Comparison of ENCODE assay signal across 1 cellular context in the genomic region with DNA sequence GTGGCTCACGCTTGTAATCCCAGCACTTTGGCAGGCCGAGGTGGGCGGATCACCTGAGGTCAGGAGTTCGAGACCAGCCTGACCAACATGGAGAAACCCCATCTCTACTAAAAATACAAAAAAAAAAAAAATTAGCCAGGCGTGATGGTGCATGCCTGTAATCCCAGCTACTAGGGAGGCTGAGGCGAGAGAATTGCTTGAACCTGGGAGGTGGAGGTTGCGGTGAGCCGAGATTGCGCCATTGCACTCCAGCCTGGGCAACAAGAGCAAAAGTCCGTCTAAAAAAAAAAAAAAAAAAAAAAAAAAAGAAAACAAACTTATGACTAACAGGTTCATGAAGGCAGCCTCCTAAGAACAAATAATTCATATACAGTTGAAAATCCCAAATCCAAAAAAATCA.
TF ChIP-seq lines count a peak whose summit lies in the region.

No MANE protein-coding gene starts in this region.

TF ChIP-seq in HepG2, 621 proteins besides CTCF, POLR2A, EP300 and RAD21 (continued from another document):
- TF ChIP-seq, protein P1, sequence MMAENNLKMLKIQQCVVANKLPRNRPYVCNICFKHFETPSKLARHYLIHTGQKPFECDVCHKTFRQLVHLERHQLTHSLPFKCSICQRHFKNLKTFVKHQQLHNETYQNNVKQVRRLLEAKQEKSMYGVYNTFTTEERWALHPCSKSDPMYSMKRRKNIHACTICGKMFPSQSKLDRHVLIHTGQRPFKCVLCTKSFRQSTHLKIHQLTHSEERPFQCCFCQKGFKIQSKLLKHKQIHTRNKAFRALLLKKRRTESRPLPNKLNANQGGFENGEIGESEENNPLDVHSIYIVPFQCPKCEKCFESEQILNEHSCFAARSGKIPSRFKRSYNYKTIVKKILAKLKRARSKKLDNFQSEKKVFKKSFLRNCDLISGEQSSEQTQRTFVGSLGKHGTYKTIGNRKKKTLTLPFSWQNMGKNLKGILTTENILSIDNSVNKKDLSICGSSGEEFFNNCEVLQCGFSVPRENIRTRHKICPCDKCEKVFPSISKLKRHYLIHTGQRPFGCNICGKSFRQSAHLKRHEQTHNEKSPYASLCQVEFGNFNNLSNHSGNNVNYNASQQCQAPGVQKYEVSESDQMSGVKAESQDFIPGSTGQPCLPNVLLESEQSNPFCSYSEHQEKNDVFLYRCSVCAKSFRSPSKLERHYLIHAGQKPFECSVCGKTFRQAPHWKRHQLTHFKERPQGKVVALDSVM (CRISPR knock-in tag; IDR thresholded peaks at IDR 0.05) = peak; percentile 93
- peak; percentile 55; the same call in 1 of the 2 replicates for TF ChIP-seq ZMYM3 (CRISPR knock-in tag; IDR thresholded peaks at IDR 0.05)
- peak; percentile 30; the same call in 1 of the 2 replicates for TF ChIP-seq ZGPAT (CRISPR knock-in tag; IDR thresholded peaks at IDR 0.05)
- TF ChIP-seq KDM1A (CRISPR knock-in tag; IDR thresholded peaks at IDR 0.05) = peak; percentile 58; the same call in 1 of the 2 replicates
- TF ChIP-seq, protein P2, sequence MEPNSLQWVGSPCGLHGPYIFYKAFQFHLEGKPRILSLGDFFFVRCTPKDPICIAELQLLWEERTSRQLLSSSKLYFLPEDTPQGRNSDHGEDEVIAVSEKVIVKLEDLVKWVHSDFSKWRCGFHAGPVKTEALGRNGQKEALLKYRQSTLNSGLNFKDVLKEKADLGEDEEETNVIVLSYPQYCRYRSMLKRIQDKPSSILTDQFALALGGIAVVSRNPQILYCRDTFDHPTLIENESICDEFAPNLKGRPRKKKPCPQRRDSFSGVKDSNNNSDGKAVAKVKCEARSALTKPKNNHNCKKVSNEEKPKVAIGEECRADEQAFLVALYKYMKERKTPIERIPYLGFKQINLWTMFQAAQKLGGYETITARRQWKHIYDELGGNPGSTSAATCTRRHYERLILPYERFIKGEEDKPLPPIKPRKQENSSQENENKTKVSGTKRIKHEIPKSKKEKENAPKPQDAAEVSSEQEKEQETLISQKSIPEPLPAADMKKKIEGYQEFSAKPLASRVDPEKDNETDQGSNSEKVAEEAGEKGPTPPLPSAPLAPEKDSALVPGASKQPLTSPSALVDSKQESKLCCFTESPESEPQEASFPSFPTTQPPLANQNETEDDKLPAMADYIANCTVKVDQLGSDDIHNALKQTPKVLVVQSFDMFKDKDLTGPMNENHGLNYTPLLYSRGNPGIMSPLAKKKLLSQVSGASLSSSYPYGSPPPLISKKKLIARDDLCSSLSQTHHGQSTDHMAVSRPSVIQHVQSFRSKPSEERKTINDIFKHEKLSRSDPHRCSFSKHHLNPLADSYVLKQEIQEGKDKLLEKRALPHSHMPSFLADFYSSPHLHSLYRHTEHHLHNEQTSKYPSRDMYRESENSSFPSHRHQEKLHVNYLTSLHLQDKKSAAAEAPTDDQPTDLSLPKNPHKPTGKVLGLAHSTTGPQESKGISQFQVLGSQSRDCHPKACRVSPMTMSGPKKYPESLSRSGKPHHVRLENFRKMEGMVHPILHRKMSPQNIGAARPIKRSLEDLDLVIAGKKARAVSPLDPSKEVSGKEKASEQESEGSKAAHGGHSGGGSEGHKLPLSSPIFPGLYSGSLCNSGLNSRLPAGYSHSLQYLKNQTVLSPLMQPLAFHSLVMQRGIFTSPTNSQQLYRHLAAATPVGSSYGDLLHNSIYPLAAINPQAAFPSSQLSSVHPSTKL (CRISPR knock-in tag; IDR thresholded peaks at IDR 0.05) = peak; percentile 29; the same call in 1 of the 2 replicates
